In genomic region chr11:66619080-66619554, GRCh38 we compare ENCODE assay signal across 8 cellular contexts. TPM values are rescaled to one million over a fixed set of nuclear protein-coding genes. Genes with fewer than 3 reads are reported as not detected.
DNase-seq lines count a peak whose midpoint lies in the region; ATAC-seq, FAIRE-seq and TF ChIP-seq lines count a peak whose summit lies in the region.

No MANE protein-coding gene starts in this region.

- H3K4me3 ChIP-seq in Karpas-422 (ENCODE audit: low read length) (peak overlapping the region; percentile 97; the same call in 1 of the 2 replicates), adrenal gland (peak overlapping the region in 1 of 4 donors; percentile 77), iPS-20b (ENCODE audit: low read length) (peak overlapping the region; percentile 98)

- peak; percentile 53 for ATAC-seq in CD4-positive, alpha-beta T cell (ENCODE audit: poor library complexity)
- no peak for ATAC-seq in stimulated activated naive B cell treated with anti-CD40 and anti-IgM and Interleukin-4, amounts not matched to agents 10 μg/mL and 1 μg/mL and 100 μg/mL, for 72 hours (replicated peaks)

- H3K9ac ChIP-seq in Karpas-422 (ENCODE audit: low read length) (peak overlapping the region; percentile 91; the same call in 1 of the 2 replicates), iPS-20b (ENCODE audit: low read depth, low read length) (peak overlapping the region; percentile 99; the same call in 1 of the 2 replicates)

- TF ChIP-seq POLR2A in adrenal gland (IDR thresholded peaks at IDR 0.05) = peak in 1 of 2 donors; percentile 27

- H3K9me3 ChIP-seq in CD4-positive, alpha-beta T cell (ENCODE audit: control insufficient read depth, low read length) = no peaks in the 10 kb centered on the region
- H3K9me3 ChIP-seq in Karpas-422 (ENCODE audit: low read length) (no peaks in the 10 kb centered on the region), adrenal gland (replicated peaks in 1 of 3) (no peaks in the 10 kb centered on the region), iPS-20b (ENCODE audit: insufficient read depth, low read depth, low read length) (no peaks in the 10 kb centered on the region)

- H3K4me3 Mint-ChIP-seq in CD4-positive, alpha-beta T cell = peak overlapping the region; percentile 99
- H3K4me3 Mint-ChIP-seq in stimulated activated naive B cell treated with anti-CD40 and anti-IgM and Interleukin-4, amounts not matched to agents 10 μg/mL and 1 μg/mL and 100 μg/mL, for 72 hours = peak overlapping the region; percentile 89 to 96

- H3K9me3 Mint-ChIP-seq in CD4-positive, alpha-beta T cell = no peaks in the 10 kb centered on the region
- no peaks in the 10 kb centered on the region for H3K9me3 Mint-ChIP-seq in stimulated activated naive B cell treated with anti-CD40 and anti-IgM and Interleukin-4, amounts not matched to agents 10 μg/mL and 1 μg/mL and 100 μg/mL, for 72 hours

- peaks cover 65% of the 10 kb centered on the region for H4K20me1 ChIP-seq in Karpas-422 (ENCODE audit: insufficient read depth, low read depth, low read length)

- peaks cover 30% of the 10 kb centered on the region for H3K4me1 ChIP-seq in Karpas-422 (ENCODE audit: low read length)
- H3K4me1 ChIP-seq in adrenal gland (replicated peaks in 1 of 2) = peaks cover 12 to 63% of the 10 kb centered on the region in 2 donors
- H3K4me1 ChIP-seq in iPS-20b (ENCODE audit: insufficient read depth, low read length) = peaks cover 22% of the 10 kb centered on the region

- peak overlapping the region; percentile 94 for H3K27ac Mint-ChIP-seq in CD4-positive, alpha-beta T cell
- H3K27ac Mint-ChIP-seq in stimulated activated naive B cell treated with anti-CD40 and anti-IgM and Interleukin-4, amounts not matched to agents 10 μg/mL and 1 μg/mL and 100 μg/mL, for 72 hours = peak overlapping the region; percentile 99

- H3K36me3 ChIP-seq in Karpas-422 (ENCODE audit: insufficient read depth, low read length) (peaks cover 45% of the 10 kb centered on the region), adrenal gland (replicated peaks in 1 of 2) (peaks cover 0 to 8% of the 10 kb centered on the region in 2 donors), iPS-20b (ENCODE audit: insufficient read depth, low read depth, low read length) (peaks cover 63% of the 10 kb centered on the region)

- TF ChIP-seq CTCF in CD4-positive, alpha-beta T cell (IDR thresholded peaks at IDR 0.05) = no peak
- TF ChIP-seq CTCF in adrenal gland (IDR thresholded peaks at IDR 0.05) = no peak

- DNase-seq in CD4-positive, alpha-beta T cell = peak in 1 of 10 experiments; percentile 53
- no peak for DNase-seq in Karpas-422
- DNase-seq in adrenal gland = no peak
- DNase-seq in stimulated activated naive B cell treated with anti-CD40 and anti-IgM and Interleukin-4, amounts not matched to agents 10 μg/mL and 1 μg/mL and 100 μg/mL, for 72 hours = no peak
- no peak for DNase-seq in frontal cortex (ENCODE audit: low spot score in 2 of 2)
- no peak for DNase-seq in stimulated activated CD8-positive, alpha-beta memory T cell treated with anti-CD3 and anti-CD28 coated beads, Interleukin-4, amount 100 ng/mL, for 48 hours
- DNase-seq in 8988T = no peak

- no peaks in the 10 kb centered on the region for H3K27me3 ChIP-seq in CD4-positive, alpha-beta T cell (ENCODE audit: control insufficient read depth, insufficient read depth, low read length)
- H3K27me3 ChIP-seq in Karpas-422 (ENCODE audit: low read length) (no peaks in the 10 kb centered on the region), adrenal gland (no peaks in the 10 kb centered on the region), iPS-20b (ENCODE audit: insufficient read depth, low read length) (no peaks in the 10 kb centered on the region)

- intact Hi-C loops in CD4-positive, alpha-beta T cell (cut with DNase I, micrococcal nuclease) = loop anchor here (1.0 to 5.0 kb wide), 2 partner anchors 19 to 152 kb away; partner anchors contain the start of genes PELI3 (in 1 of the 2) and RBM4 (in 1 of the 2)
- intact Hi-C loops in adrenal gland (cut with DNase I) = no loop called here

- POLR2A ChIA-PET in CD4-positive, alpha-beta T cell (lab: Charles Lee) = interaction anchor here (0.6 to 16.0 kb wide), 17 partner anchors 9 to 1194 kb away, joined by 3 to 511 read pairs (median 4); partner anchors contain the start of genes CCDC87, CCS, DPP3 and MRPL11

- no peak for FAIRE-seq in frontal cortex (lab: Jason Lieb, UNC)

- H3K36me3 Mint-ChIP-seq in CD4-positive, alpha-beta T cell (ENCODE audit: low read depth) = peaks cover 71% of the 10 kb centered on the region
- peaks cover 47 to 67% of the 10 kb centered on the region in 2 donors for H3K36me3 Mint-ChIP-seq in stimulated activated naive B cell treated with anti-CD40 and anti-IgM and Interleukin-4, amounts not matched to agents 10 μg/mL and 1 μg/mL and 100 μg/mL, for 72 hours

- CTCF ChIA-PET in CD4-positive, alpha-beta T cell (lab: Charles Lee) = interaction anchor here (0.7 to 5.9 kb wide), 6 partner anchors 19 to 180 kb away, joined by 3 to 47 read pairs (median 4); partner anchors contain the start of genes BBS1, CCDC87, MRPL11 and RBM4

- WGBS in adrenal gland, 4 donors = 41 to 45% (median 43%) methylated on average over 4 of the region's 4 CpGs

- H3K9me2 ChIP-seq in Karpas-422 (replicated peaks; ENCODE audit: insufficient read depth, low read length) = no peaks in the 10 kb centered on the region

- peaks cover 86% of the 10 kb centered on the region for H3K79me2 ChIP-seq in Karpas-422 (ENCODE audit: low read length)

- H2AFZ ChIP-seq in Karpas-422 (ENCODE audit: low read length) = no peak overlapping the region

- H3K27ac ChIP-seq in CD4-positive, alpha-beta T cell (ENCODE audit: low read depth, low read length) = peak overlapping the region; percentile 96
- no peak overlapping the region for H3K27ac ChIP-seq in Karpas-422 (ENCODE audit: low read length)
- peak overlapping the region in 4 of 5 donors; percentile 17 to 97 (median 58) for H3K27ac ChIP-seq in adrenal gland
- no peak overlapping the region for H3K27ac ChIP-seq in iPS-20b (ENCODE audit: low read length)

- H3K27me3 Mint-ChIP-seq in CD4-positive, alpha-beta T cell = no peaks in the 10 kb centered on the region
- no peaks in the 10 kb centered on the region for H3K27me3 Mint-ChIP-seq in stimulated activated naive B cell treated with anti-CD40 and anti-IgM and Interleukin-4, amounts not matched to agents 10 μg/mL and 1 μg/mL and 100 μg/mL, for 72 hours

- H3K4me2 ChIP-seq in Karpas-422 (ENCODE audit: low read depth, low read length, poor library complexity, severe bottlenecking) = peak overlapping the region; percentile 92

- peaks cover 76% of the 10 kb centered on the region for H3K4me1 Mint-ChIP-seq in CD4-positive, alpha-beta T cell (ENCODE audit: low read depth)
- peaks cover 34 to 66% of the 10 kb centered on the region in 2 donors for H3K4me1 Mint-ChIP-seq in stimulated activated naive B cell treated with anti-CD40 and anti-IgM and Interleukin-4, amounts not matched to agents 10 μg/mL and 1 μg/mL and 100 μg/mL, for 72 hours

RNA-seq across cellular contexts. Expression of gene RBM14, which starts 2.7 kb away (rescaled TPM):
- 100 to 1,000 TPM; 239 to 250 TPM for total RNA-seq in CD4-positive, alpha-beta T cell
- total RNA-seq in Karpas-422 (2014; rRNA removed; shearing (Covaris generic); ENCODE audit: low replicate concordance) = 47.9 and 51.3 TPM in 2 replicates
- total RNA-seq in adrenal gland (100 to 1,000 TPM in 1 of 8 donors, 10 to 100 TPM in 7; 32.3 to 106 (median 52.7) TPM), frontal cortex (24.1 TPM)
- polyA plus RNA-seq in adrenal gland = 10 to 100 TPM; 29.1 to 96.7 (median 39.1) TPM

RNA-seq across cellular contexts. Expression of gene RBM4, which starts 19.4 kb away (rescaled TPM):
- total RNA-seq in CD4-positive, alpha-beta T cell = 100 to 1,000 TPM; 194 to 197 TPM
- total RNA-seq in Karpas-422 (2014; rRNA removed; shearing (Covaris generic); ENCODE audit: low replicate concordance) = 103 and 141 TPM in 2 replicates
- total RNA-seq in adrenal gland (100 to 1,000 TPM in 6 of 8 donors, 10 to 100 TPM in 2; 89.9 to 243 (median 138) TPM), frontal cortex (137 TPM)
- 100 to 1,000 TPM in 1 of 3 donors, 10 to 100 TPM in 2; 70.0 to 205 (median 79.4) TPM for polyA plus RNA-seq in adrenal gland

RNA-seq across cellular contexts. Expression of gene CCS, which starts 26.1 kb away (rescaled TPM):
- 10 to 100 TPM; 25.4 to 26.3 TPM for total RNA-seq in CD4-positive, alpha-beta T cell
- 24.6 and 57.6 TPM in 2 replicates for total RNA-seq in Karpas-422 (2014; rRNA removed; shearing (Covaris generic); ENCODE audit: low replicate concordance)
- total RNA-seq in adrenal gland (10 to 100 TPM; 21.9 to 76.3 (median 43.1) TPM), frontal cortex (19.2 TPM)
- 100 to 1,000 TPM in 2 of 3 donors, 10 to 100 TPM in 1; 22.7 to 204 (median 188) TPM for polyA plus RNA-seq in adrenal gland

RNA-seq across cellular contexts. Expression of gene CCDC87, which starts 26.3 kb away (rescaled TPM):
- total RNA-seq in CD4-positive, alpha-beta T cell = under 1 TPM; 0.22 to 0.25 TPM
- 0.22 and 0.75 TPM in 2 replicates for total RNA-seq in Karpas-422 (2014; rRNA removed; shearing (Covaris generic); ENCODE audit: low replicate concordance)
- total RNA-seq in adrenal gland = under 1 TPM; 0.30 to 0.84 (median 0.47) TPM
- under 1 TPM; 0.13 to 0.90 (median 0.24) TPM for polyA plus RNA-seq in adrenal gland
- total RNA-seq in frontal cortex = 1.2 TPM

RNA-seq across cellular contexts. Expression of gene CTSF, which starts 50.7 kb away (rescaled TPM):
- 10 to 100 TPM; 16.0 to 16.8 TPM for total RNA-seq in CD4-positive, alpha-beta T cell
- not detected in 2 replicates for total RNA-seq in Karpas-422 (2014; rRNA removed; shearing (Covaris generic); ENCODE audit: low replicate concordance)
- total RNA-seq in adrenal gland (100 to 1,000 TPM in 7 of 8 donors, 10 to 100 TPM in 1; 57.4 to 264 (median 197) TPM), frontal cortex (34.6 TPM)
- 10 to 100 TPM; 37.0 to 54.6 (median 44.4) TPM for polyA plus RNA-seq in adrenal gland

Comparison
In these comparisons a context has a peak if more than half of its experiments do, and no peak if none do; other contexts are left out.
1. H3K27ac ChIP-seq: peak in CD4-positive, alpha-beta T cell (single experiment) and adrenal gland (4 of 5); none in Karpas-422 (single experiment) and iPS-20b (single experiment).
2. intact Hi-C loops: an anchor here in CD4-positive, alpha-beta T cell (1.0 to 5.0 kb wide); none called in adrenal gland.